ENCODE assay signal across 2 cellular contexts in genomic region chr5:126000533-126000932, GRCh38.
TF ChIP-seq lines count a peak whose summit lies in the region.

No MANE protein-coding gene starts in this region.

TF ChIP-seq in neural cell, 6 proteins besides CTCF, POLR2A, EP300 and RAD21:
- TF ChIP-seq MXI1 (conservative IDR thresholded peaks at IDR 0.05; ENCODE audit: poor library complexity, severe bottlenecking) (no peak), REST (IDR thresholded peaks at IDR 0.05; ENCODE audit: borderline replicate concordance) (peak; percentile 37), SMC3 (conservative IDR thresholded peaks at IDR 0.05; ENCODE audit: poor library complexity) (peak; percentile 46), POLR2AphosphoS5 (IDR thresholded peaks at IDR 0.05) (peak; percentile 89), TAF1 (IDR thresholded peaks at IDR 0.05; ENCODE audit: low read depth) (no peak)
TF ChIP-seq in neural cell: peak in this region for 3.

TF ChIP-seq in HepG2, 621 proteins besides CTCF, POLR2A, EP300 and RAD21:
- TF ChIP-seq MBD4 (IDR thresholded peaks at IDR 0.05; ENCODE audit: borderline replicate concordance, low read length): no peak
- TF ChIP-seq SNAPC4 (CRISPR knock-in tag; IDR thresholded peaks at IDR 0.05): no peak
- TF ChIP-seq ZFP37 (CRISPR knock-in tag; IDR thresholded peaks at IDR 0.05; ENCODE audit: borderline replicate concordance): no peak
- no peak for TF ChIP-seq KDM5A (IDR thresholded peaks at IDR 0.05; ENCODE audit: borderline replicate concordance, low read length)
- no peak for TF ChIP-seq NR1H2 (CRISPR knock-in tag; IDR thresholded peaks at IDR 0.05; ENCODE audit: borderline replicate concordance, low read depth)
- no peak for TF ChIP-seq ARHGAP35 (CRISPR knock-in tag; IDR thresholded peaks at IDR 0.05; ENCODE audit: borderline replicate concordance)
- TF ChIP-seq HNRNPLL (IDR thresholded peaks at IDR 0.05; ENCODE audit: low read depth, low read length, poor library complexity, severe bottlenecking): no peak
- TF ChIP-seq SKI (IDR thresholded peaks at IDR 0.05; ENCODE audit: partially characterized antibody): no peak
- TF ChIP-seq SCMH1 (CRISPR knock-in tag; IDR thresholded peaks at IDR 0.05; ENCODE audit: borderline replicate concordance): no peak
- TF ChIP-seq RXRA (CRISPR knock-in tag; IDR thresholded peaks at IDR 0.05): no peak
- TF ChIP-seq HNF1A (IDR thresholded peaks at IDR 0.05; ENCODE audit: low read depth): no peak
- TF ChIP-seq HNF1A (CRISPR knock-in tag; IDR thresholded peaks at IDR 0.05; ENCODE audit: borderline replicate concordance): no peak
- TF ChIP-seq HDAC1 (CRISPR knock-in tag; IDR thresholded peaks at IDR 0.05): no peak
- TF ChIP-seq ZNF816 (CRISPR knock-in tag; IDR thresholded peaks at IDR 0.05; ENCODE audit: borderline replicate concordance): no peak
TF ChIP-seq in HepG2: peak in this region for 0.
